In genomic region chr12:116099664-116100432, GRCh38 we compare ENCODE assay signal across 1 cellular context.
TF ChIP-seq lines count a peak whose summit lies in the region.

No MANE protein-coding gene starts in this region.

TF ChIP-seq in HCT116, 20 proteins besides CTCF, POLR2A, EP300 and RAD21 (continued from another document):
- TF ChIP-seq REST (IDR thresholded peaks at IDR 0.05; ENCODE audit: low read depth) (no peak), YY1 (IDR thresholded peaks at IDR 0.05; ENCODE audit: extremely low read depth, insufficient replicate concordance, low read depth, low read length) (no peak), JUND (IDR thresholded peaks at IDR 0.05) (no peak), CEBPB (IDR thresholded peaks at IDR 0.05; ENCODE audit: low read depth) (no peak), FOSL1 (IDR thresholded peaks at IDR 0.05; ENCODE audit: low read depth) (no peak), EZH2 (IDR thresholded peaks at IDR 0.05) (no peak), EGR1 (IDR thresholded peaks at IDR 0.05; ENCODE audit: low read depth) (no peak), CBX3 (IDR thresholded peaks at IDR 0.05; ENCODE audit: low read depth) (no peak), ZBTB33 (IDR thresholded peaks at IDR 0.05; ENCODE audit: extremely low read depth, insufficient replicate concordance, low read length) (no peak)
